Comparison of ENCODE assay signal across 7 cellular contexts in genomic region chr12:113591480-113591971, GRCh38.
DNase-seq lines count a peak whose midpoint lies in the region; ATAC-seq, FAIRE-seq and TF ChIP-seq lines count a peak whose summit lies in the region.

No MANE protein-coding gene starts in this region.

- H3K4me3 Mint-ChIP-seq in activated B cell treated with CpG ODN at 0.5 μM for 24 hours (peak overlapping the region; percentile 48), neural crest cell (peak overlapping the region; percentile 22)

- H3K36me3 Mint-ChIP-seq in activated B cell treated with CpG ODN at 0.5 μM for 24 hours (ENCODE audit: low read depth) (no peaks in the 10 kb centered on the region), neural crest cell (ENCODE audit: low read depth) (no peaks in the 10 kb centered on the region)

- TF ChIP-seq CTCF in GM10248 (IDR thresholded peaks at IDR 0.05; ENCODE audit: control extremely low read depth, extremely low read depth, low read depth, missing control alignments) (no peak), activated B cell treated with CpG ODN at 0.5 μM for 24 hours (IDR thresholded peaks at IDR 0.05) (no peak), neural crest cell (conservative IDR thresholded peaks at IDR 0.05) (no peak), ovary (IDR thresholded peaks at IDR 0.05) (no peak)

- DNase-seq in GM10248 (ENCODE audit: extremely low spot score) (peak; percentile 63), NCI-H1092 treated with DMSO at 0.1 percent for 48 hours (lab: John Stamatoyannopoulos, UW) (peak; percentile 31), activated B cell treated with CpG ODN at 0.5 μM for 24 hours (no peak), neural crest cell (ENCODE audit: low read depth, low spot score) (no peak), HTR-8/SVneo (ENCODE audit: insufficient read length, low spot score) (no peak), SW 1271 (lab: John Stamatoyannopoulos, UW) (no peak), ovary (no peak)

- no peaks in the 10 kb centered on the region for H3K36me3 ChIP-seq in ovary

- FAIRE-seq in HTR-8/SVneo (lab: Jason Lieb, UNC), result no peak

- H3K27me3 Mint-ChIP-seq in activated B cell treated with CpG ODN at 0.5 μM for 24 hours, result peaks cover 42% of the 10 kb centered on the region
- H3K27me3 Mint-ChIP-seq in neural crest cell (ENCODE audit: low read depth), result peaks cover 97% of the 10 kb centered on the region

- POLR2A ChIA-PET in GM10248 (lab: Yijun Ruan, JAX), result no interaction called here
- POLR2A ChIA-PET in activated B cell treated with CpG ODN at 0.5 μM for 24 hours (lab: Charles Lee), result no interaction called here

- no peak for TF ChIP-seq EP300 in ovary (IDR thresholded peaks at IDR 0.05)

- intact Hi-C loops in activated B cell treated with CpG ODN at 0.5 μM for 24 hours (cut with micrococcal nuclease), result no loop called here
- intact Hi-C loops in ovary (cut with DNase I), result no loop called here

- WGBS in ovary, 3 donors, result 0 to 2% (median 1%) methylated on average over 42 to 46 of the region's 46 CpGs

- TF ChIP-seq POLR2A in ovary (IDR thresholded peaks at IDR 0.05), result no peak

- H3K4me1 ChIP-seq in ovary (ENCODE audit: insufficient read depth), result no peaks in the 10 kb centered on the region

- peaks cover 10% of the 10 kb centered on the region for H3K4me1 Mint-ChIP-seq in activated B cell treated with CpG ODN at 0.5 μM for 24 hours
- H3K4me1 Mint-ChIP-seq in neural crest cell, result peaks cover 3% of the 10 kb centered on the region

- no peak overlapping the region for H3K27ac ChIP-seq in ovary

- CTCF ChIA-PET in GM10248 (lab: Yijun Ruan, JAX), result no interaction called here
- CTCF ChIA-PET in activated B cell treated with CpG ODN at 0.5 μM for 24 hours (lab: Charles Lee), result no interaction called here

- no peaks in the 10 kb centered on the region for H3K27me3 ChIP-seq in ovary

- H3K9me3 Mint-ChIP-seq in activated B cell treated with CpG ODN at 0.5 μM for 24 hours, result peaks cover 14% of the 10 kb centered on the region
- H3K9me3 Mint-ChIP-seq in neural crest cell, result peaks cover 8% of the 10 kb centered on the region

- no peaks in the 10 kb centered on the region for H3K9me3 ChIP-seq in ovary

- no peak overlapping the region for H3K27ac Mint-ChIP-seq in activated B cell treated with CpG ODN at 0.5 μM for 24 hours
- H3K27ac Mint-ChIP-seq in neural crest cell (ENCODE audit: unreplicated experiment), result no peak overlapping the region

- no peak for ATAC-seq in activated B cell treated with CpG ODN at 0.5 μM for 24 hours (ENCODE audit: low read depth)

- no peak overlapping the region for H3K4me3 ChIP-seq in ovary

Comparison
In these comparisons a context has a peak if more than half of its experiments do, and no peak if none do; other contexts are left out.
1. DNase-seq: peak in GM10248 (single experiment) and NCI-H1092 treated with DMSO at 0.1 percent for 48 hours (single experiment); none in activated B cell treated with CpG ODN at 0.5 μM for 24 hours (single experiment), neural crest cell (single experiment), HTR-8/SVneo (single experiment), SW 1271 (0 of 2) and ovary (0 of 5).